ENCODE assay signal across 8 cellular contexts in the genomic region with DNA sequence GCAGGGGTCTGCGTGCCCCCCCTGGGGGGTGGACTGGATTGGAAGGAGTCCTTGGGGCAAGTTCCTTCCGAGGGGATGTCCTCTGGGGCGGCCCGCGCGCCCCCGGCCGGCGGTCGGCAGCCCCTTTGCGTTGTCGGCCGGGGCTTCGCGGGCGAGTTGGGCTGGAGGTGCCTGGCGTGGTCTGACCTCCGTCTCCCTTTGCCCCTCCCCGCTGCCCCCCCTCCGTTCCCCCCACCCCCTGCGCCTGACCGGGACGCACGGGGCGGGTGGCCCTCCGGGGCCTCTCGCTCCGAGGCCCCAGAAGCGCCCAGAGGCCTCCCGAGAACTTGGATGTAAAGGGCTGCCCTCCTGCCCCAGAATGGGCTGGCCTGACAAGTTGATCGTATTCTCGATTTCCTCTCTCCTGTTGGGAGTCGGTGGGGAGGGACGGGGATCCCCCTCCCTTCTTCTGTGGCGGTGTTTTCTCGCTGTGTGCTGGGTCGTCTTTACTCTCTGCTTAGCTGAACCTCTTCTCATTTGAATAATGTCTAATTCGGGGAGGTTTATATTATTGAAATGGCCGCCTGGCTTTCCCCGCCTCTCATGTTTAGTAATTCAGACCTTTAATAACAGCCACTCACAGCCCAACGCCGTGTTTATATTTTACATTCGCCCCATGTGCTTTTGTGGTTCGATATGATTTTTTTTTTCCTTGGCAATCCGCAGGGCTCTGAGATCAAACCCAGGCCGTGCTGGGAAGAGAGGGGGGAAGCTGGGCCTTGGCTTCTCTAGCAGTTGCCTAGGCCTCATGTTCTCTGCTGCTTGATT. TPM values are rescaled to one million over a fixed set of nuclear protein-coding genes. Genes with fewer than 3 reads are reported as not detected.
DNase-seq lines count a peak whose midpoint lies in the region; ATAC-seq, FAIRE-seq and TF ChIP-seq lines count a peak whose summit lies in the region.

No MANE protein-coding gene starts in this region.

- TF ChIP-seq CTCF in A673 (conservative IDR thresholded peaks at IDR 0.05; ENCODE audit: low read depth, low read length) (no peak), kidney (IDR thresholded peaks at IDR 0.05; ENCODE audit: borderline replicate concordance, extremely low read depth, insufficient read depth) (no peak)

- no peaks in the 10 kb centered on the region for H3K27me3 ChIP-seq in A673 (replicated peaks; ENCODE audit: insufficient read depth, low read depth, low read length, poor library complexity)

- BruUV-seq in A673 (replicated peaks; lab: Mats Ljungman, UMichigan), result no TSS peak

- peak overlapping the region; percentile 99 for H3K27ac Mint-ChIP-seq in central memory CD8-positive, alpha-beta T cell (ENCODE audit: low read depth)

- peak; percentile 38 for ATAC-seq in GM18520 (IDR thresholded peaks at IDR 0.05; ENCODE audit: unreplicated experiment)
- peak; percentile 48 for ATAC-seq in HG03064 (IDR thresholded peaks at IDR 0.05; ENCODE audit: low read depth, unreplicated experiment)
- peak; percentile 35 for ATAC-seq in central memory CD8-positive, alpha-beta T cell (replicated peaks; ENCODE audit: extremely low read depth, poor library complexity, severe bottlenecking)

- H3K4me3 ChIP-seq in A673 (ENCODE audit: low read depth, low read length, poor library complexity, severe bottlenecking), result peak overlapping the region; percentile 81
- peak overlapping the region; percentile 65 to 71 for H3K4me3 ChIP-seq in kidney (ENCODE audit: low read length in 2 of 2)

- H3K9me3 ChIP-seq in A673 (ENCODE audit: low read depth, low read length, poor library complexity, severe bottlenecking) (no peaks in the 10 kb centered on the region), kidney (ENCODE audit: control insufficient read depth in 1 of 2, low read length in 2 of 2) (no peaks in the 10 kb centered on the region)

- no peaks in the 10 kb centered on the region for H3K9me3 Mint-ChIP-seq in central memory CD8-positive, alpha-beta T cell

- intact Hi-C loops in A673 (cut with micrococcal nuclease; ENCODE audit: unreplicated experiment) (no loop called here), kidney (cut with DNase I) (no loop called here)

- peaks cover 30% of the 10 kb centered on the region for H3K4me1 ChIP-seq in A673 (ENCODE audit: insufficient read depth, low read length, poor library complexity, severe bottlenecking)
- H3K4me1 ChIP-seq in kidney (ENCODE audit: control insufficient read depth in 1 of 2, insufficient read depth in 1 of 2, low read depth in 1 of 2, low read length in 2 of 2), result peaks cover 0 to 19% of the 10 kb centered on the region in 2 donors

- CTCF ChIA-PET in A673 (lab: Charles Lee), result interaction anchor here (0.8 kb wide), 1 partner anchor 117 kb away, joined by 3 read pairs; no protein-coding TSS in a partner anchor

- peaks cover 56% of the 10 kb centered on the region for H3K4me1 Mint-ChIP-seq in central memory CD8-positive, alpha-beta T cell

- H3K9ac ChIP-seq in kidney (ENCODE audit: low read length in 2 of 2), result peak overlapping the region; percentile 74 to 82

- peaks cover 16% of the 10 kb centered on the region for H3K36me3 Mint-ChIP-seq in central memory CD8-positive, alpha-beta T cell (ENCODE audit: insufficient read depth)

- peak; percentile 90 for FAIRE-seq in kidney (lab: Jason Lieb, UNC)

- no peaks in the 10 kb centered on the region for H3K27me3 Mint-ChIP-seq in central memory CD8-positive, alpha-beta T cell

- H3K27ac ChIP-seq in A673 (ENCODE audit: low read depth, low read length, poor library complexity, severe bottlenecking) (peak overlapping the region; percentile 91), kidney (ENCODE audit: low read depth in 2 of 2, low read length in 2 of 2) (peak overlapping the region; percentile 93 to 96)

- no peaks in the 10 kb centered on the region for H3K36me3 ChIP-seq in A673 (ENCODE audit: insufficient read depth, low read length, poor library complexity, severe bottlenecking)
- no peaks in the 10 kb centered on the region for H3K36me3 ChIP-seq in kidney (ENCODE audit: control insufficient read depth in 1 of 2, insufficient read depth in 2 of 2, low read length in 2 of 2)

- peak; percentile 87 for DNase-seq in A673 (ENCODE audit: low spot score)
- DNase-seq in NCI-H2196 (lab: John Stamatoyannopoulos, UW; ENCODE audit: unreplicated experiment), result peak; percentile 67
- DNase-seq in activated CD4-positive, CD25-positive, alpha-beta regulatory T cell (lab: John Stamatoyannopoulos, UW), result peak; percentile 29 to 42 (median 30)
- peak; percentile 38 to 58 for DNase-seq in central memory CD8-positive, alpha-beta T cell (ENCODE audit: low spot score in 2 of 2)
- peak; percentile 88 for DNase-seq in kidney
- peak; percentile 84 for DNase-seq in stimulated activated CD4-positive, alpha-beta T cell treated with anti-CD3 and anti-CD28 coated beads, Interleukin-15, amount 100 ng/mL, for 24 hours

- peak overlapping the region; percentile 94 for H3K4me3 Mint-ChIP-seq in central memory CD8-positive, alpha-beta T cell

- POLR2A ChIA-PET in A673 (lab: Charles Lee; ENCODE audit: low non-redundant PET), result no interaction called here

RNA-seq across cellular contexts. Expression of gene POU2F1, which starts 1.3 kb away (rescaled TPM):
- total RNA-seq in A673 (2021) (25.0 and 28.3 TPM in 2 replicates), kidney (25.2 TPM)
- polyA plus RNA-seq in kidney (ENCODE audit: insufficient read depth, low read depth, low replicate concordance), result 1.9 TPM

Comparison
In these comparisons a context has a peak if more than half of its experiments do, and no peak if none do; other contexts are left out.
1. Peak in every context shown above with its lines: DNase-seq, ATAC-seq, H3K4me3 ChIP-seq and H3K27ac ChIP-seq.
2. DNase-seq: peak in every context shown above with its lines; median percentile 88 in kidney; 87 in A673; 84 in stimulated activated CD4-positive, alpha-beta T cell treated with anti-CD3 and anti-CD28 coated beads, Interleukin-15, amount 100 ng/mL, for 24 hours; 67 in NCI-H2196; 48 in central memory CD8-positive, alpha-beta T cell; 30 in activated CD4-positive, CD25-positive, alpha-beta regulatory T cell.